ENCODE assay signal across 26 cellular contexts in genomic region chr6:56940463-56940862, GRCh38. TPM values are rescaled to one million over a fixed set of nuclear protein-coding genes. Genes with fewer than 3 reads are reported as not detected.
"Had no signal": no experiment of that assay in that cellular context is flagged by ENCODE, and none has a peak within 500 bp of the region (broad histone marks: within the 10 kb centered on the region; RNA-seq: fewer than 3 reads in every experiment).

No MANE protein-coding gene starts in this region.

- ATAC-seq: stimulated activated effector memory CD8-positive, alpha-beta T cell treated with anti-CD3 and anti-CD28 coated beads, Interleukin-12 subunit alpha, Interleukin-12 subunit beta, amount 100 ng/mL, for 72 hours; stimulated activated memory B cell treated with anti-CD40 and anti-IgM and Interleukin-4, amounts not matched to agents 10 μg/mL and 1 μg/mL and 100 μg/mL, for 72 hours; stimulated activated naive B cell treated with anti-CD40 and anti-IgM and Interleukin-4, amounts not matched to agents 10 μg/mL and 1 μg/mL and 100 μg/mL, for 72 hours; stimulated activated naive CD8-positive, alpha-beta T cell treated with anti-CD3 and anti-CD28 coated beads, Interleukin-15, amount 100 ng/mL, for 72 hours; stimulated activated naive CD8-positive, alpha-beta T cell treated with anti-CD3 and anti-CD28 coated beads, Interleukin-15, Interleukin-2, amounts not matched to agents 100 U/mL and 50 U/mL, for 24 hours; upper lobe of right lung had no signal

- H3K36me3 ChIP-seq: stomach, suprapubic skin, thoracic aorta, thyroid gland, tibial artery, tibial nerve, transverse colon, upper lobe of left lung, upper lobe of right lung, uterus, vagina had no signal

- H3K27ac ChIP-seq: stomach, suprapubic skin, testis, thoracic aorta, thyroid gland, tibial artery, tibial nerve, transverse colon, upper lobe of left lung, upper lobe of right lung, uterus, vagina had no signal

- H3K27me3 ChIP-seq: stomach, suprapubic skin, testis, thyroid gland, tibial artery, tibial nerve, transverse colon, upper lobe of left lung, upper lobe of right lung, uterus, vagina had no signal

- H3K4me3 ChIP-seq: stomach, suprapubic skin, testis, thoracic aorta, thyroid gland, tibial artery, tibial nerve, transverse colon, upper lobe of left lung, upper lobe of right lung, uterus, vagina had no signal

- H3K4me1 ChIP-seq: stomach, suprapubic skin, testis, thyroid gland, tibial artery, tibial nerve, transverse colon, upper lobe of left lung, upper lobe of right lung, uterus, vagina had no signal

- DNase-seq: stimulated activated CD4-positive, alpha-beta T cell treated with anti-CD3 and anti-CD28 coated beads, Interleukin-2, amount 100 ng/mL, for 48 hours; stimulated activated CD4-positive, alpha-beta T cell treated with anti-CD3 and anti-CD28 coated beads, Interleukin-4, amount 100 ng/mL, for 1 hour; stimulated activated CD4-positive, alpha-beta T cell treated with anti-CD3 and anti-CD28 coated beads, Interleukin-4, amount 100 ng/mL, for 24 hours; stimulated activated CD4-positive, alpha-beta T cell treated with anti-CD3 and anti-CD28 coated beads, Interleukin-4, amount 100 ng/mL, for 4 hours; stimulated activated CD8-positive, alpha-beta memory T cell treated with anti-CD3 and anti-CD28 coated beads, Interleukin-4, amount 100 ng/mL, for 48 hours; stimulated activated naive B cell treated with anti-CD40 and anti-IgM and Interleukin-4, amounts not matched to agents 10 μg/mL and 1 μg/mL and 100 μg/mL, for 72 hours; stimulated activated naive CD4-positive, alpha-beta T cell; stimulated activated naive CD4-positive, alpha-beta T cell treated with Interleukin-2 at 50 U/mL for 16 hours; stimulated activated naive CD8-positive, alpha-beta T cell treated with anti-CD3 and anti-CD28 coated beads, Interleukin-15, amount 100 ng/mL, for 72 hours; stimulated activated naive CD8-positive, alpha-beta T cell treated with anti-CD3 and anti-CD28 coated beads, Interleukin-15, Interleukin-2, amounts not matched to agents 100 U/mL and 50 U/mL, for 24 hours; stomach; substantia nigra; testis; thyroid gland; tibial artery; transverse colon; upper lobe of left lung; upper lobe of right lung; uterus had no signal

- H3K9me3 ChIP-seq: testis, thyroid gland, uterus had no signal

- FAIRE-seq: urothelium cell line had no signal

RNA-seq across cellular contexts. Expression of gene BEND6, which starts 14.4 kb away (rescaled TPM):
- total RNA-seq: suprapubic skin had no signal
